23 cellular contexts compared by ENCODE assay signal in the genomic region with DNA sequence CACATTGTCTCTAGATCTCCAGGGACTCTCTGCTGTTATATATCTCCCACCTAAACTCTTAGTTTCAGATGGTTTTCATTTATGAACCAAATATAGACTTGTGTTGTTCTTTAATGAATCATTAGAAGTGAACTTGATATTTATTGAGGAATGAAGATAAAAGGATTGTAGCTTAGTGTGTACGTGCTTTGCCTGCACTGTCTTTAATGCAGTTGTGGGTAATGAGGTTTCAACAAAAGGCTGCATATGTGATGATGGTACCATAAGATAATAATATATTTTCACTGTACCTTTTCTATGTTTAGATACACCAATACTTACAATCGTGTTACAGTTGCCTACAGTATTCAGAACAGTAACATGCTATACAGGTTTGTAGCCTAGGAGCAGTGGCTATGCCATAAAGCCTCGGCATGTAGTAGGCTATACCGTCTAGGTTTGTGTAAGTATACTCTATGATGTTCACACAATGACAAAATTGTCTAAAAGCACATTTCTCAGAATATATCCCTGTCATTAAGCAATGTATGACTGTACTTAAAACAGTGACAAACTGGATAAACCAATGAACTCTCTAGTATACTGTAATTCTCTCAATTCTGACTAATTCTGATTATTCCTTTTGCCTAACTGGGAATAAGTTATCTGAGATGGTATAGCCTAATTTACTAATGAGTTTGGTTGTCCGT. TPM values are rescaled to one million over a fixed set of nuclear protein-coding genes. Genes with fewer than 3 reads are reported as not detected.
DNase-seq lines count a peak whose midpoint lies in the region; ATAC-seq and TF ChIP-seq lines count a peak whose summit lies in the region.
"Had no signal": no experiment of that assay in that cellular context is flagged by ENCODE, and none has a peak within 500 bp of the region (broad histone marks: within the 10 kb centered on the region; RNA-seq: fewer than 3 reads in every experiment).

No MANE protein-coding gene starts in this region.

- TF ChIP-seq CTCF in PC-3 (conservative IDR thresholded peaks at IDR 0.05; ENCODE audit: low read depth, low read length) = no peak

- H3K27me3 ChIP-seq in PC-3 (ENCODE audit: low read length) (no peaks in the 10 kb centered on the region), endocrine pancreas (ENCODE audit: control insufficient read depth, insufficient read depth, low read length) (no peaks in the 10 kb centered on the region)
- H3K27me3 ChIP-seq: neural progenitor cell, suprapubic skin had no signal

- H3K27ac ChIP-seq in PC-3 (ENCODE audit: low read length) = no peak overlapping the region
- H3K27ac ChIP-seq: lower lobe of right lung, neural progenitor cell, prostate gland, suprapubic skin had no signal

- peaks cover 71% of the 10 kb centered on the region for H4K20me1 ChIP-seq in PC-3 (ENCODE audit: low read length)

- H3K9ac ChIP-seq in PC-3 (ENCODE audit: low read length) = no peak overlapping the region
- H3K9ac ChIP-seq in endocrine pancreas (ENCODE audit: control insufficient read depth, insufficient read depth, low read length) = no peak overlapping the region
- H3K9ac ChIP-seq: neural progenitor cell had no signal

- H3K4me1 Mint-ChIP-seq in activated CD8-positive, alpha-beta memory T cell treated with anti-CD3 and anti-CD28 coated beads, Interleukin-2, amount 10 ng/mL, durations not matched to agents 7 days and 5 days = peaks cover 24% of the 10 kb centered on the region
- peaks cover 63% of the 10 kb centered on the region for H3K4me1 Mint-ChIP-seq in stimulated activated effector memory CD8-positive, alpha-beta T cell treated with anti-CD3 and anti-CD28 coated beads, Interleukin-12 subunit alpha, Interleukin-12 subunit beta, amount 100 ng/mL, for 72 hours

- BruUV-seq in PC-3 (replicated peaks; lab: Mats Ljungman, UMichigan) = no TSS peak

- no peak overlapping the region for H3K4me2 ChIP-seq in PC-3 (ENCODE audit: low read length)
- H3K4me2 ChIP-seq: neural progenitor cell had no signal

- DNase-seq in activated CD8-positive, alpha-beta memory T cell treated with anti-CD3 and anti-CD28 coated beads, Interleukin-2, amount 10 ng/mL, durations not matched to agents 7 days and 5 days = no peak
- no peak for DNase-seq in activated CD8-positive, alpha-beta memory T cell treated with anti-CD3 and anti-CD28 coated beads, Interleukin-2, amount 50 U/mL, for 48 hours
- no peak for DNase-seq in PC-3
- no peak for DNase-seq in stimulated activated effector memory CD8-positive, alpha-beta T cell treated with anti-CD3 and anti-CD28 coated beads, Interleukin-12 subunit alpha, Interleukin-12 subunit beta, amount 100 ng/mL, for 72 hours (ENCODE audit: low spot score in 2 of 2)
- no peak for DNase-seq in SK-N-DZ (ENCODE audit: low spot score)
- no peak for DNase-seq in NCI-H2196 treated with DMSO at 0.1 percent for 48 hours (lab: John Stamatoyannopoulos, UW; ENCODE audit: unreplicated experiment)
- DNase-seq: activated CD4-positive, alpha-beta T cell treated with anti-CD3 and anti-CD28 coated beads, Interleukin-2, amount 50 U/mL, for 1 hour; DMS53; effector CD8-positive, alpha-beta T cell; GDM1; KG1; kidney; lower lobe of right lung; NCI-H146; NCI-H510A; SIG-M5; T-helper 1 cell had no signal

- H3K4me1 ChIP-seq in PC-3 (ENCODE audit: insufficient read depth, low read length) (peaks cover 52% of the 10 kb centered on the region), endocrine pancreas (ENCODE audit: control insufficient read depth, insufficient read depth, low read length) (peaks cover 18% of the 10 kb centered on the region)
- H3K4me1 ChIP-seq: prostate gland had no signal

- H3K4me3 Mint-ChIP-seq in activated CD8-positive, alpha-beta memory T cell treated with anti-CD3 and anti-CD28 coated beads, Interleukin-2, amount 10 ng/mL, durations not matched to agents 7 days and 5 days = no peak overlapping the region
- H3K4me3 Mint-ChIP-seq in stimulated activated effector memory CD8-positive, alpha-beta T cell treated with anti-CD3 and anti-CD28 coated beads, Interleukin-12 subunit alpha, Interleukin-12 subunit beta, amount 100 ng/mL, for 72 hours = peak overlapping the region; percentile 33
- H3K4me3 Mint-ChIP-seq: B cell, neural progenitor cell had no signal

- no peaks in the 10 kb centered on the region for H3K9me3 ChIP-seq in PC-3 (ENCODE audit: low read length)
- no peaks in the 10 kb centered on the region for H3K9me3 ChIP-seq in endocrine pancreas (ENCODE audit: control insufficient read depth, low read length)
- H3K9me3 ChIP-seq: lower lobe of right lung, prostate gland, suprapubic skin had no signal

- CTCF ChIA-PET in activated CD8-positive, alpha-beta memory T cell treated with anti-CD3 and anti-CD28 coated beads, Interleukin-2, amount 10 ng/mL, durations not matched to agents 7 days and 5 days (lab: Charles Lee) = no interaction called here
- CTCF ChIA-PET in PC-3 (lab: Charles Lee) = interaction anchor here (0.6 to 2.0 kb wide), 4 partner anchors 13 to 80 kb away, joined by 3 to 7 read pairs (median 4); no protein-coding TSS in a partner anchor

- peak; percentile 27 for ATAC-seq in activated CD8-positive, alpha-beta memory T cell treated with anti-CD3 and anti-CD28 coated beads, Interleukin-2, amount 10 ng/mL, durations not matched to agents 7 days and 5 days
- ATAC-seq in PC-3 = peak; percentile 2
- ATAC-seq in stimulated activated effector memory CD8-positive, alpha-beta T cell treated with anti-CD3 and anti-CD28 coated beads, Interleukin-12 subunit alpha, Interleukin-12 subunit beta, amount 100 ng/mL, for 72 hours = peak; percentile 85
- ATAC-seq in GM19023 (IDR thresholded peaks at IDR 0.05; ENCODE audit: unreplicated experiment) = no peak
- ATAC-seq: lower lobe of right lung had no signal

- no peaks in the 10 kb centered on the region for H3K27me3 Mint-ChIP-seq in activated CD8-positive, alpha-beta memory T cell treated with anti-CD3 and anti-CD28 coated beads, Interleukin-2, amount 10 ng/mL, durations not matched to agents 7 days and 5 days
- H3K27me3 Mint-ChIP-seq: B cell had no signal

- H3K79me2 ChIP-seq in PC-3 (ENCODE audit: low read length) = peaks cover 96% of the 10 kb centered on the region

- H3K9me2 ChIP-seq in PC-3 (replicated peaks; ENCODE audit: low read length) = no peaks in the 10 kb centered on the region

- H3F3A ChIP-seq in PC-3 (ENCODE audit: low read length, unreplicated experiment) = peaks cover 24% of the 10 kb centered on the region

- H3K9me3 Mint-ChIP-seq in activated CD8-positive, alpha-beta memory T cell treated with anti-CD3 and anti-CD28 coated beads, Interleukin-2, amount 10 ng/mL, durations not matched to agents 7 days and 5 days (ENCODE audit: low read depth) = no peaks in the 10 kb centered on the region
- no peaks in the 10 kb centered on the region for H3K9me3 Mint-ChIP-seq in stimulated activated effector memory CD8-positive, alpha-beta T cell treated with anti-CD3 and anti-CD28 coated beads, Interleukin-12 subunit alpha, Interleukin-12 subunit beta, amount 100 ng/mL, for 72 hours
- H3K9me3 Mint-ChIP-seq: neural progenitor cell had no signal

- H2AFZ ChIP-seq in PC-3 (ENCODE audit: low read length) = no peak overlapping the region
- H2AFZ ChIP-seq: neural progenitor cell had no signal

- intact Hi-C loops in PC-3 (cut with micrococcal nuclease) = loop anchor here (5.0 kb wide), 1 partner anchor 209 kb away; no protein-coding TSS in a partner anchor

- no peak overlapping the region for H3K4me3 ChIP-seq in PC-3 (ENCODE audit: low read length)
- H3K4me3 ChIP-seq in endocrine pancreas (ENCODE audit: control insufficient read depth, insufficient read depth, low read length) = peak overlapping the region; percentile 45
- H3K4me3 ChIP-seq: lower lobe of right lung, neural progenitor cell, prostate gland, suprapubic skin had no signal

- H3K36me3 ChIP-seq in PC-3 (ENCODE audit: low read depth, low read length) (peaks cover 43% of the 10 kb centered on the region), endocrine pancreas (ENCODE audit: control insufficient read depth, insufficient read depth, low read length) (no peaks in the 10 kb centered on the region)
- H3K36me3 ChIP-seq: lower lobe of right lung, neural progenitor cell, prostate gland, suprapubic skin had no signal

- H3K36me3 Mint-ChIP-seq in activated CD8-positive, alpha-beta memory T cell treated with anti-CD3 and anti-CD28 coated beads, Interleukin-2, amount 10 ng/mL, durations not matched to agents 7 days and 5 days = peaks cover 2% of the 10 kb centered on the region
- peaks cover 11% of the 10 kb centered on the region for H3K36me3 Mint-ChIP-seq in stimulated activated effector memory CD8-positive, alpha-beta T cell treated with anti-CD3 and anti-CD28 coated beads, Interleukin-12 subunit alpha, Interleukin-12 subunit beta, amount 100 ng/mL, for 72 hours

- no peak overlapping the region for H3K27ac Mint-ChIP-seq in activated CD8-positive, alpha-beta memory T cell treated with anti-CD3 and anti-CD28 coated beads, Interleukin-2, amount 10 ng/mL, durations not matched to agents 7 days and 5 days
- peak overlapping the region; percentile 53 for H3K27ac Mint-ChIP-seq in stimulated activated effector memory CD8-positive, alpha-beta T cell treated with anti-CD3 and anti-CD28 coated beads, Interleukin-12 subunit alpha, Interleukin-12 subunit beta, amount 100 ng/mL, for 72 hours
- H3K27ac Mint-ChIP-seq: B cell, neural progenitor cell had no signal

- POLR2A ChIA-PET in PC-3 (lab: Charles Lee; ENCODE audit: unreplicated experiment) = interaction anchor here (0.6 to 0.7 kb wide), 3 partner anchors 12 to 69 kb away, joined by 3 to 6 read pairs (median 3); no protein-coding TSS in a partner anchor

RNA-seq across cellular contexts. Expression of gene VCL, which starts 25.2 kb away (rescaled TPM):
- 10 to 100 TPM; 19.8 to 28.4 TPM for total RNA-seq in activated CD8-positive, alpha-beta memory T cell treated with anti-CD3 and anti-CD28 coated beads, Interleukin-2, amount 10 ng/mL, durations not matched to agents 7 days and 5 days
- total RNA-seq in PC-3 (2014; rRNA removed) = 382 and 445 TPM in 2 replicates
- polyA plus RNA-seq in SK-N-DZ (2014; cell fraction: cytosol; rRNA removed) = 20.3 and 26.1 TPM in 2 replicates
- polyA plus RNA-seq in SK-N-DZ (2014; cell fraction: nucleus; rRNA removed) = 16.2 and 20.0 TPM in 2 replicates

Comparison
In these comparisons a context has a peak if more than half of its experiments do, and no peak if none do; other contexts are left out.
1. RNA of gene VCL, which starts 25.2 kb away (total RNA-seq): 382 to 445 TPM in PC-3; 19.8 to 28.4 TPM in activated CD8-positive, alpha-beta memory T cell treated with anti-CD3 and anti-CD28 coated beads, Interleukin-2, amount 10 ng/mL, durations not matched to agents 7 days and 5 days; every median in the first group is over 10 times any median in the second.